ENCODE assay signal across 2 cellular contexts in genomic region chr16:4277987-4278513, GRCh38.
TF ChIP-seq lines count a peak whose summit lies in the region.

No MANE protein-coding gene starts in this region.

TF ChIP-seq in HepG2, 621 proteins besides CTCF, POLR2A, EP300 and RAD21:
- TF ChIP-seq ZNF451 (CRISPR knock-in tag; IDR thresholded peaks at IDR 0.05) (no peak), ZNF121 (CRISPR knock-in tag; IDR thresholded peaks at IDR 0.05) (peak; percentile 90), ZNF770 (CRISPR knock-in tag; IDR thresholded peaks at IDR 0.05) (peak; percentile 50)

TF ChIP-seq in K562, 482 proteins besides CTCF, POLR2A, EP300 and RAD21:
- TF ChIP-seq ZNF121 (CRISPR knock-in tag; conservative IDR thresholded peaks at IDR 0.05) (peak; percentile 91), ZNF518B (CRISPR knock-in tag; IDR thresholded peaks at IDR 0.05) (no peak)
